ENCODE assay signal across 7 cellular contexts in the genomic region with DNA sequence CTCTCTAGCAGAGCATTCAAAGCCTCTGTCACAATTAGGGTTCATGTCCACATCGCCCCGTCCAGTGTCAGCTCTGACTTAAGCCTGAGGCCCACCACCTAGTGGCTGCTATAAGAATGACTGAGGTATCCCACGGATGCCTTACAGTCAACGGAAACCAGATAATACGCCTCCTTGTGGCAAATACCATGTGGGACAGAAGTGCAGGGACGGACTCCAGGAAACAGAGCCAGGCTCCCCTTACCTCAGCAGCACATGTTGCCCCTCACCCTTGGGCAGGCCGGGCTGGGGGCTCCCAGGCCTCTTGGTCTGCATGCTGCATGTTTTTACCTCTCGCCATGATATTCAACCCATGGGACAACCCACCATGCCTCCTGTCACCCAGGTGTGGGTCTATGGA.
DNase-seq lines count a peak whose midpoint lies in the region; ATAC-seq and TF ChIP-seq lines count a peak whose summit lies in the region.

No MANE protein-coding gene starts in this region.

- no peaks in the 10 kb centered on the region for H3K4me1 Mint-ChIP-seq in activated CD8-positive, alpha-beta memory T cell treated with anti-CD3 and anti-CD28 coated beads, Interleukin-2, amount 10 ng/mL, durations not matched to agents 7 days and 5 days

- no peaks in the 10 kb centered on the region for H3K9me3 ChIP-seq in gastroesophageal sphincter

- no peak for TF ChIP-seq EP300 in gastroesophageal sphincter (IDR thresholded peaks at IDR 0.05)

- no peak overlapping the region for H3K27ac ChIP-seq in gastroesophageal sphincter

- DNase-seq in GM10266 (ENCODE audit: extremely low spot score) = peak; percentile 74
- peak; percentile 73 for DNase-seq in NCI-H748 (lab: John Stamatoyannopoulos, UW; ENCODE audit: unreplicated experiment)
- peak; percentile 60 for DNase-seq in activated CD8-positive, alpha-beta memory T cell treated with anti-CD3 and anti-CD28 coated beads, Interleukin-2, amount 10 ng/mL, durations not matched to agents 7 days and 5 days
- DNase-seq in renal cortical epithelial cell (ENCODE audit: low read depth) = peak; percentile 81

- no peaks in the 10 kb centered on the region for H3K27me3 Mint-ChIP-seq in activated CD8-positive, alpha-beta memory T cell treated with anti-CD3 and anti-CD28 coated beads, Interleukin-2, amount 10 ng/mL, durations not matched to agents 7 days and 5 days

- TF ChIP-seq CTCF in GM10266 (IDR thresholded peaks at IDR 0.05; ENCODE audit: control insufficient read depth, insufficient read depth, low read depth, missing control alignments) (peak; percentile 80), gastroesophageal sphincter (IDR thresholded peaks at IDR 0.05) (peak in 3 of 4 experiments; percentile 12 to 45 (median 15))

- H3K36me3 ChIP-seq in gastroesophageal sphincter = peaks cover 0 to 8% of the 10 kb centered on the region in 2 donors

- no peaks in the 10 kb centered on the region for H3K27me3 ChIP-seq in gastroesophageal sphincter

- 51% methylated on average over 3 of the region's 8 CpGs; no CpG with 5 or more reads in 1 of the 2 donors for WGBS in gastroesophageal sphincter (ENCODE audit: low coverage in 1 of 2), 2 donors

- ATAC-seq in HG02938 (IDR thresholded peaks at IDR 0.05; ENCODE audit: unreplicated experiment) = peak; percentile 62
- ATAC-seq in activated CD8-positive, alpha-beta memory T cell treated with anti-CD3 and anti-CD28 coated beads, Interleukin-2, amount 10 ng/mL, durations not matched to agents 7 days and 5 days = peak; percentile 66
- no peak for ATAC-seq in gastroesophageal sphincter
- no peak for ATAC-seq in HG03469 (IDR thresholded peaks at IDR 0.05; ENCODE audit: unreplicated experiment)

- no peak overlapping the region for H3K4me3 ChIP-seq in gastroesophageal sphincter

- CTCF ChIA-PET in activated CD8-positive, alpha-beta memory T cell treated with anti-CD3 and anti-CD28 coated beads, Interleukin-2, amount 10 ng/mL, durations not matched to agents 7 days and 5 days (lab: Charles Lee) = interaction anchor here (0.6 to 3.7 kb wide), 15 partner anchors 10 to 293 kb away, joined by 3 to 111 read pairs (median 4); no protein-coding TSS in a partner anchor

- no peaks in the 10 kb centered on the region for H3K9me3 Mint-ChIP-seq in activated CD8-positive, alpha-beta memory T cell treated with anti-CD3 and anti-CD28 coated beads, Interleukin-2, amount 10 ng/mL, durations not matched to agents 7 days and 5 days (ENCODE audit: low read depth)

- no peak overlapping the region for H3K4me3 Mint-ChIP-seq in activated CD8-positive, alpha-beta memory T cell treated with anti-CD3 and anti-CD28 coated beads, Interleukin-2, amount 10 ng/mL, durations not matched to agents 7 days and 5 days

- H3K27ac Mint-ChIP-seq in activated CD8-positive, alpha-beta memory T cell treated with anti-CD3 and anti-CD28 coated beads, Interleukin-2, amount 10 ng/mL, durations not matched to agents 7 days and 5 days = no peak overlapping the region

- TF ChIP-seq POLR2A in gastroesophageal sphincter (IDR thresholded peaks at IDR 0.05) = no peak

- H3K36me3 Mint-ChIP-seq in activated CD8-positive, alpha-beta memory T cell treated with anti-CD3 and anti-CD28 coated beads, Interleukin-2, amount 10 ng/mL, durations not matched to agents 7 days and 5 days = no peaks in the 10 kb centered on the region

- no peaks in the 10 kb centered on the region for H3K4me1 ChIP-seq in gastroesophageal sphincter

Comparison
In these comparisons a context has a peak if more than half of its experiments do, and no peak if none do; other contexts are left out.
1. ATAC-seq: peak in HG02938 (single experiment) and activated CD8-positive, alpha-beta memory T cell treated with anti-CD3 and anti-CD28 coated beads, Interleukin-2, amount 10 ng/mL, durations not matched to agents 7 days and 5 days (single experiment); none in gastroesophageal sphincter (single experiment) and HG03469 (single experiment).
2. Peak in every context shown above with its lines, with median percentiles within 50 percentile points of each other: DNase-seq.